In the genomic region with DNA sequence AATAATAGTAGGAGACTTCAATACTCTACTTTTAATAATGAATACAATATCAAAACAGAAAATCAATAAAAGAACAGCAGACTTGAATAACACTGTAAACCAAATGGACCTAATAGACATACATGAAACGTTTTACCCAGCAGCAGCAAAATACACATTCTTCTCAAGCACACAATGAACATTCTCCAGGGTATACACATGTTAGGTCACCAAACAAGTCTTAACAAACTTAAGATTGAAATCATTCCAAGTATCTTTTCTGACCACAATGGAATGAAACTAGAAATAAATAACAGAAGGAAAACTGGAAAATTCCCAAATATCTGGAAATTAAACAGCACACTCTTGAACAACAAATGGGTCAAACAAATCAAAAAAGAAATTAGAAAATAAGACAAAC, we compare ENCODE assay signal across 25 cellular contexts.
DNase-seq lines count a peak whose midpoint lies in the region; ATAC-seq, FAIRE-seq and TF ChIP-seq lines count a peak whose summit lies in the region.
"Had no signal": no experiment of that assay in that cellular context is flagged by ENCODE, and none has a peak within 500 bp of the region (broad histone marks: within the 10 kb centered on the region; RNA-seq: fewer than 3 reads in every experiment).

No MANE protein-coding gene starts in this region.

- H3K27me3 ChIP-seq in bronchial epithelial cell (ENCODE audit: control insufficient read depth, insufficient read depth, low read length) = no peaks in the 10 kb centered on the region
- H3K27me3 ChIP-seq in foreskin keratinocyte = no peaks in the 10 kb centered on the region
- H3K27me3 ChIP-seq: BE2C had no signal

- H3K4me3 ChIP-seq in bronchial epithelial cell (ENCODE audit: low read depth, low read length) = no peak overlapping the region
- H3K4me3 ChIP-seq: A549; BLaER1 treated with 17β-estradiol and CSF1 and Interleukin-3, amounts not matched to agents 10 nM and 100 nM; GM12878; GM23248 had no signal

- H3K27ac ChIP-seq in RWPE1 (no peak overlapping the region), foreskin keratinocyte (no peak overlapping the region)
- H3K27ac ChIP-seq: A549; BLaER1 treated with 17β-estradiol and CSF1 and Interleukin-3, amounts not matched to agents 10 nM and 100 nM; GM23248 had no signal

- no peak for TF ChIP-seq CTCF in RWPE1 (conservative IDR thresholded peaks at IDR 0.05; ENCODE audit: low read depth)
- no peak for TF ChIP-seq CTCF in bronchial epithelial cell (IDR thresholded peaks at IDR 0.05; ENCODE audit: insufficient read depth, low read length, severe bottlenecking)
- no peak for TF ChIP-seq CTCF in foreskin keratinocyte (conservative IDR thresholded peaks at IDR 0.05)

- H3K36me3 ChIP-seq in bronchial epithelial cell (ENCODE audit: control insufficient read depth, insufficient read depth, low read length) = no peaks in the 10 kb centered on the region
- H3K36me3 ChIP-seq: BE2C; BLaER1 treated with 17β-estradiol and CSF1 and Interleukin-3, amounts not matched to agents 10 nM and 100 nM had no signal

- peak; percentile 3 for DNase-seq in RWPE1 (ENCODE audit: low spot score)
- peak; percentile 53 for DNase-seq in bronchial epithelial cell (ENCODE audit: low read depth)
- peak; percentile 16 to 57 for DNase-seq in foreskin keratinocyte
- DNase-seq in NCI-H2081 (lab: John Stamatoyannopoulos, UW) = no peak
- DNase-seq in iPS-NIHi7 (ENCODE audit: extremely low spot score) = no peak
- no peak for DNase-seq in stimulated activated CD4-positive, alpha-beta T cell treated with anti-CD3 and anti-CD28 coated beads, Interleukin-4, amount 100 ng/mL, for 24 hours
- DNase-seq: 8988T; ACHN; AML-193; BE2C; CD4-positive, alpha-beta T cell; CD8-positive, alpha-beta memory T cell; DMS 273 treated with DMSO at 0.1 percent for 48 hours; DMS79; EL; GDM1; GM23248; H7; HCEC 1CT had no signal

- POLR2A ChIA-PET in RWPE1 (lab: Yijun Ruan, JAX; ENCODE audit: low non-redundant PET) = no interaction called here

- FAIRE-seq in bronchial epithelial cell (lab: Jason Lieb, UNC) = no peak
- FAIRE-seq: A549, D721Med, GM12878, GM19239, H1 had no signal

- no peak for ATAC-seq in foreskin keratinocyte
- ATAC-seq: A549, GM12878 had no signal

- CTCF ChIA-PET in RWPE1 (lab: Yijun Ruan, JAX) = no interaction called here

- H3K4me1 ChIP-seq in foreskin keratinocyte = peaks cover 3% of the 10 kb centered on the region
- H3K4me1 ChIP-seq: A549; BE2C; BLaER1 treated with 17β-estradiol and CSF1 and Interleukin-3, amounts not matched to agents 10 nM and 100 nM had no signal

Comparison
In these comparisons a context has a peak if more than half of its experiments do, and no peak if none do; other contexts are left out.
1. DNase-seq: peak in RWPE1 (single experiment), bronchial epithelial cell (single experiment) and foreskin keratinocyte (2 of 2); none in NCI-H2081 (0 of 2), iPS-NIHi7 (single experiment) and stimulated activated CD4-positive, alpha-beta T cell treated with anti-CD3 and anti-CD28 coated beads, Interleukin-4, amount 100 ng/mL, for 24 hours (single experiment).